Comparison of ENCODE assay signal across 8 cellular contexts in the genomic region with DNA sequence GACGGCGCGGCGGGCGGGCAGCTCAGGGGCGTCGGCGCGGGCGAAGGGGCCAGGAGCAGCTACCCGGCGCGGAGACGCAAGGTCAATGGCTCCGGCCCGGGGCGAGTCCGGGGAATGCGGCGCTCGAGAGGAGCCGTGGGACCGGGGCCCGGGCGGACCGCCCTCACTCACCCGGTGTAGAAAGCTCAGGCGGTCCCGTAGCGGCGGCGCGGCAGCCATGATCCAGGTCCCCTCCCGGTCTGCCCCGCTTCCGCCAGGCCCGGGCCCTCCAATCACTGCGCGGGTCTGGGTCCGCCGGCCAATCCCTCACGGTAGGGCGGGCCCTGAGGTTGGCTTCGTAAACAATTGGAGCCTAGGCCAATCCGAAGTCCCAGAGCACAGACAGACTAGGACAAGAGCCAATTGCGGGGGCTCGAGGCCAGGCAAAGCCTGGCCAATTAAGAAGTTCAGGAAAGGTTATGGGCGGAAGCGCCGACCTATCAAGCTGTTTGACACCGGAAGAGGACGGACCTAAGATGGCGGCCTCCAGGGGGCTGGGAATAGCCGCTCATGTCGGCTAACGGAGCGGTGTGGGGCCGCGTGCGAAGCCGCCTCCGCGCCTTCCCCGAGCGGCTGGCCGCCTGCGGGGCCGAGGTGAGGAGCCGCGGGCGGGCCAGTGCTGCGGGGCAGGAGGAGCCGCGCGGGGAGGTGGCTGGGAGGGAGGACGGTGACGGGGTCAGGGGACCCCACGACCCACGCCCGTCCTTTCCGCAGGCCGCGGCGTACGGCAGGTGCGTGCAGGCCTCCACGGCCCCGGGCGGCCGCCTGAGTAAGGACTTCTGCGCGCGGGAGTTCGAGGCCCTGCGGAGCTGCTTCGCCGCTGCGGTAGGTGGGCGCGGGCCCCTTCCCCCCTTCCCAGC. TPM values are rescaled to one million over a fixed set of nuclear protein-coding genes. Genes with fewer than 3 reads are reported as not detected.
DNase-seq lines count a peak whose midpoint lies in the region; ATAC-seq and TF ChIP-seq lines count a peak whose summit lies in the region.

A gene with protein sequence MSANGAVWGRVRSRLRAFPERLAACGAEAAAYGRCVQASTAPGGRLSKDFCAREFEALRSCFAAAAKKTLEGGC (plus strand): TSS at position 504 of the 899 bp plus-strand sequence. CDS start 46 bp downstream, at position 550.
A gene with protein sequence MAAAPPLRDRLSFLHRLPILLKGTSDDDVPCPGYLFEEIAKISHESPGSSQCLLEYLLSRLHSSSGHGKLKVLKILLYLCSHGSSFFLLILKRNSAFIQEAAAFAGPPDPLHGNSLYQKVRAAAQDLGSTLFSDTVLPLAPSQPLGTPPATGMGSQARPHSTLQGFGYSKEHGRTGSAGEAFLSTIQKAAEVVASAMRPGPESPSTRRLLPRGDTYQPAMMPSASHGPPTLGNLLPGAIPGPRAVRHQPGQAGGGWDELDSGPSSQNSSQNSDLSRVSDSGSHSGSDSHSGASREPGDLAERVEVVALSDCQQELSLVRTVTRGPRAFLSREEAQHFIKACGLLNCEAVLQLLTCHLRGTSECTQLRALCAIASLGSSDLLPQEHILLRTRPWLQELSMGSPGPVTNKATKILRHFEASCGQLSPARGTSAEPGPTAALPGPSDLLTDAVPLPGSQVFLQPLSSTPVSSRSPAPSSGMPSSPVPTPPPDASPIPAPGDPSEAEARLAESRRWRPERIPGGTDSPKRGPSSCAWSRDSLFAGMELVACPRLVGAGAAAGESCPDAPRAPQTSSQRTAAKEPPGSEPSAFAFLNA (minus strand): TSS at position 241 of the 899 bp plus-strand sequence. CDS start 22 bp downstream, at position 219.

- H2AFZ ChIP-seq in SK-N-SH (ENCODE audit: low read depth) = peak within 1 kb of the TSS; percentile 59; the same call in 1 of the 2 replicates

- peaks cover 4% of the 10 kb centered on the region for H3F3A ChIP-seq in SK-N-SH (replicated peaks; ENCODE audit: insufficient read depth)

- H3K9me3 ChIP-seq in SK-N-SH = no peaks in the 10 kb centered on the region

- H4K20me1 ChIP-seq in SK-N-SH (ENCODE audit: insufficient read depth) = peaks cover 13% of the 10 kb centered on the region

- no peak for TF ChIP-seq CTCF in SK-N-SH (IDR thresholded peaks at IDR 0.05)

- POLR2A ChIA-PET in SK-N-SH (lab: Yijun Ruan, JAX) = interaction anchor here (0.7 to 2.3 kb wide), 11 partner anchors 9 to 276 kb away, joined by 3 to 9 read pairs (median 3); a partner anchor contains a TSS

- peak within 1 kb of the TSS; percentile 85 for H3K9ac ChIP-seq in SK-N-SH

- WGBS in SK-N-SH (ENCODE audit: low lambda C conversion rate) = 2% methylated on average over 51 of the region's 100 CpGs

- no peak for TF ChIP-seq RAD21 in SK-N-SH (IDR thresholded peaks at IDR 0.05; ENCODE audit: low read length)

- peak; percentile 100 for DNase-seq in GM04504 (ENCODE audit: low read depth)
- DNase-seq in NCI-H1048 (lab: John Stamatoyannopoulos, UW) = peak; percentile 96
- peak; percentile 100 for DNase-seq in SK-N-SH
- DNase-seq in activated naive CD4-positive, alpha-beta T cell treated with anti-CD3 and anti-CD28 coated beads, Interleukin-2, amount 50 U/mL, for 16 hours = peak; percentile 96
- DNase-seq in germinal center (ENCODE audit: low spot score) = peak; percentile 100
- peak; percentile 96 for DNase-seq in non-pigmented ciliary epithelial cell (ENCODE audit: low read depth)
- peak; percentile 100 for DNase-seq in superior temporal gyrus (ENCODE audit: extremely low spot score)

- peaks cover 58% of the 10 kb centered on the region for H3K79me2 ChIP-seq in SK-N-SH (ENCODE audit: insufficient read depth)

- H3K36me3 ChIP-seq in SK-N-SH (replicated peaks in 1 of 2; ENCODE audit: control insufficient read depth in 1 of 2, insufficient read depth in 2 of 2, low read length in 1 of 2) = peaks cover 0 to 19% of the 10 kb centered on the region in 2 experiments

- H3K27ac ChIP-seq in SK-N-SH (ENCODE audit: low read depth in 2 of 2, low read length in 1 of 2) = peak within 1 kb of the TSS; percentile 43 to 84; a peak in 3 of 4 replicates

- no peak for TF ChIP-seq EP300 in SK-N-SH (IDR thresholded peaks at IDR 0.05; ENCODE audit: borderline replicate concordance in 1 of 2, low read depth in 1 of 2, low read length in 1 of 2)

- peak; percentile 90 for ATAC-seq in HG02571 (IDR thresholded peaks at IDR 0.05; ENCODE audit: unreplicated experiment)

- peak within 1 kb of the TSS; percentile 99 for H3K4me2 ChIP-seq in SK-N-SH

- H3K4me3 ChIP-seq in SK-N-SH (ENCODE audit: low read depth in 2 of 2, low read length in 1 of 2) = peak within 1 kb of the TSS; percentile 93 to 99

- H3K4me1 ChIP-seq in SK-N-SH (ENCODE audit: control insufficient read depth in 1 of 2, insufficient read depth in 2 of 2, low read depth in 1 of 2, low read length in 1 of 2) = peaks cover 0 to 40% of the 10 kb centered on the region in 2 experiments; a peak in 2 of 4 replicates

- CTCF ChIA-PET in SK-N-SH (lab: Yijun Ruan, JAX) = interaction anchor here (0.7 to 12.8 kb wide), 16 partner anchors 9 to 362 kb away, joined by 3 to 133 read pairs (median 6); a partner anchor contains a TSS

- no peaks in the 10 kb centered on the region for H3K9me2 ChIP-seq in SK-N-SH

- no peaks in the 10 kb centered on the region for H3K27me3 ChIP-seq in SK-N-SH (ENCODE audit: insufficient read depth)

TF ChIP-seq in SK-N-SH, 30 proteins besides CTCF, POLR2A, EP300 and RAD21 (continues in another document):
- TF ChIP-seq TAF1 (IDR thresholded peaks at IDR 0.05; ENCODE audit: borderline replicate concordance, low read depth, low read length) (peak; percentile 72), MEF2A (IDR thresholded peaks at IDR 0.05; ENCODE audit: borderline replicate concordance, low read depth) (no peak), CHD2 (IDR thresholded peaks at IDR 0.05; ENCODE audit: low read length, partially characterized antibody) (peak; percentile 98), FOXJ3 (CRISPR knock-in tag; IDR thresholded peaks at IDR 0.05) (peak; percentile 83), RFX5 (IDR thresholded peaks at IDR 0.05; ENCODE audit: low read length) (no peak), GATA2 (CRISPR knock-in tag; IDR thresholded peaks at IDR 0.05) (no peak)
- TF ChIP-seq, protein P1, sequence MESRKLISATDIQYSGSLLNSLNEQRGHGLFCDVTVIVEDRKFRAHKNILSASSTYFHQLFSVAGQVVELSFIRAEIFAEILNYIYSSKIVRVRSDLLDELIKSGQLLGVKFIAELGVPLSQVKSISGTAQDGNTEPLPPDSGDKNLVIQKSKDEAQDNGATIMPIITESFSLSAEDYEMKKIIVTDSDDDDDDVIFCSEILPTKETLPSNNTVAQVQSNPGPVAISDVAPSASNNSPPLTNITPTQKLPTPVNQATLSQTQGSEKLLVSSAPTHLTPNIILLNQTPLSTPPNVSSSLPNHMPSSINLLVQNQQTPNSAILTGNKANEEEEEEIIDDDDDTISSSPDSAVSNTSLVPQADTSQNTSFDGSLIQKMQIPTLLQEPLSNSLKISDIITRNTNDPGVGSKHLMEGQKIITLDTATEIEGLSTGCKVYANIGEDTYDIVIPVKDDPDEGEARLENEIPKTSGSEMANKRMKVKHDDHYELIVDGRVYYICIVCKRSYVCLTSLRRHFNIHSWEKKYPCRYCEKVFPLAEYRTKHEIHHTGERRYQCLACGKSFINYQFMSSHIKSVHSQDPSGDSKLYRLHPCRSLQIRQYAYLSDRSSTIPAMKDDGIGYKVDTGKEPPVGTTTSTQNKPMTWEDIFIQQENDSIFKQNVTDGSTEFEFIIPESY (IDR thresholded peaks at IDR 0.05; ENCODE audit: borderline replicate concordance, low read depth) = no peak
- TF ChIP-seq, protein P2, sequence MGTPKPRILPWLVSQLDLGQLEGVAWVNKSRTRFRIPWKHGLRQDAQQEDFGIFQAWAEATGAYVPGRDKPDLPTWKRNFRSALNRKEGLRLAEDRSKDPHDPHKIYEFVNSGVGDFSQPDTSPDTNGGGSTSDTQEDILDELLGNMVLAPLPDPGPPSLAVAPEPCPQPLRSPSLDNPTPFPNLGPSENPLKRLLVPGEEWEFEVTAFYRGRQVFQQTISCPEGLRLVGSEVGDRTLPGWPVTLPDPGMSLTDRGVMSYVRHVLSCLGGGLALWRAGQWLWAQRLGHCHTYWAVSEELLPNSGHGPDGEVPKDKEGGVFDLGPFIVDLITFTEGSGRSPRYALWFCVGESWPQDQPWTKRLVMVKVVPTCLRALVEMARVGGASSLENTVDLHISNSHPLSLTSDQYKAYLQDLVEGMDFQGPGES (IDR thresholded peaks at IDR 0.05; ENCODE audit: low read depth, low read length) = peak; percentile 100
- TF ChIP-seq, protein P3, sequence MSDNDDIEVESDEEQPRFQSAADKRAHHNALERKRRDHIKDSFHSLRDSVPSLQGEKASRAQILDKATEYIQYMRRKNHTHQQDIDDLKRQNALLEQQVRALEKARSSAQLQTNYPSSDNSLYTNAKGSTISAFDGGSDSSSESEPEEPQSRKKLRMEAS (IDR thresholded peaks at IDR 0.05; ENCODE audit: low read depth) = peak; percentile 68

RNA-seq across cellular contexts. Expression of the first gene that starts in this region (rescaled TPM):
- polyA plus RNA-seq in SK-N-SH (2012; rRNA removed) = 194 and 229 TPM in 2 replicates
- 230 and 349 TPM in 2 replicates for polyA plus RNA-seq in SK-N-SH (2012; cell fraction: cytosol; rRNA removed)
- polyA plus RNA-seq in SK-N-SH (2012; cell fraction: nucleus; rRNA removed) = 139 and 227 TPM in 2 replicates

RNA-seq across cellular contexts. Expression of the second gene that starts in this region (rescaled TPM):
- polyA plus RNA-seq in SK-N-SH (2012; rRNA removed) = 35.3 and 36.1 TPM in 2 replicates
- 4.6 and 9.6 TPM in 2 replicates for polyA plus RNA-seq in SK-N-SH (2012; cell fraction: cytosol; rRNA removed)
- 379 and 617 TPM in 2 replicates for polyA plus RNA-seq in SK-N-SH (2012; cell fraction: nucleus; rRNA removed)

Comparison
In these comparisons a context has a peak if more than half of its experiments do, and no peak if none do; other contexts are left out.
1. Peak in every context shown above with its lines: DNase-seq, ATAC-seq, H3K4me3 ChIP-seq and H3K27ac ChIP-seq.